ENCODE assay signal across 1 cellular context in genomic region chr2:162574615-162575452, GRCh38.
TF ChIP-seq lines count a peak whose summit lies in the region.

No MANE protein-coding gene starts in this region.

TF ChIP-seq in A549, 52 proteins besides CTCF, POLR2A, EP300 and RAD21 (continued from another document):
- TF ChIP-seq REST (IDR thresholded peaks at IDR 0.05) (no peak), NFE2L2 (conservative IDR thresholded peaks at IDR 0.05; ENCODE audit: low read length) (no peak), E2F6 (IDR thresholded peaks at IDR 0.05; ENCODE audit: borderline replicate concordance, low read depth) (no peak), HEYL (CRISPR knock-in tag; IDR thresholded peaks at IDR 0.05) (no peak), RCOR1 (IDR thresholded peaks at IDR 0.05; ENCODE audit: low read depth, low read length) (no peak)
TF ChIP-seq in A549: peak in this region for 0.
